Comparison of ENCODE assay signal across 13 cellular contexts in genomic region chr17:16886655-16887322, GRCh38.
DNase-seq lines count a peak whose midpoint lies in the region; ATAC-seq lines count a peak whose summit lies in the region.
"Had no signal": no experiment of that assay in that cellular context is flagged by ENCODE, and none has a peak within 500 bp of the region (broad histone marks: within the 10 kb centered on the region; RNA-seq: fewer than 3 reads in every experiment).

No MANE protein-coding gene starts in this region.

- H3K36me3 Mint-ChIP-seq in activated CD4-positive, alpha-beta memory T cell treated with anti-CD3 and anti-CD28 coated beads for 36 hours: no peaks in the 10 kb centered on the region
- no peaks in the 10 kb centered on the region for H3K36me3 Mint-ChIP-seq in activated CD4-positive, alpha-beta memory T cell treated with anti-CD3 and anti-CD28 coated beads, Interleukin-2, amount 10 ng/mL, durations not matched to agents 7 days and 5 days (ENCODE audit: low read depth)

- ATAC-seq in GM19452 (IDR thresholded peaks at IDR 0.05; ENCODE audit: unreplicated experiment) (peak; percentile 92), HG03342 (IDR thresholded peaks at IDR 0.05; ENCODE audit: unreplicated experiment) (peak; percentile 43), HG02798 (IDR thresholded peaks at IDR 0.05; ENCODE audit: poor library complexity, unreplicated experiment) (no peak)
- ATAC-seq: PC-3 had no signal

- H3K27ac Mint-ChIP-seq in activated CD4-positive, alpha-beta memory T cell treated with anti-CD3 and anti-CD28 coated beads for 36 hours: no peak overlapping the region
- H3K27ac Mint-ChIP-seq in activated CD4-positive, alpha-beta memory T cell treated with anti-CD3 and anti-CD28 coated beads, Interleukin-2, amount 10 ng/mL, durations not matched to agents 7 days and 5 days: no peak overlapping the region

- H3K4me3 Mint-ChIP-seq in activated CD4-positive, alpha-beta memory T cell treated with anti-CD3 and anti-CD28 coated beads for 36 hours: no peak overlapping the region
- no peak overlapping the region for H3K4me3 Mint-ChIP-seq in activated CD4-positive, alpha-beta memory T cell treated with anti-CD3 and anti-CD28 coated beads, Interleukin-2, amount 10 ng/mL, durations not matched to agents 7 days and 5 days

- POLR2A ChIA-PET in activated CD4-positive, alpha-beta memory T cell treated with anti-CD3 and anti-CD28 coated beads for 36 hours (lab: Charles Lee): interaction anchor here (1.3 kb wide), 1 partner anchor 102 kb away, joined by 3 read pairs; no protein-coding TSS in a partner anchor
- POLR2A ChIA-PET in activated CD4-positive, alpha-beta memory T cell treated with anti-CD3 and anti-CD28 coated beads, Interleukin-2, amount 10 ng/mL, durations not matched to agents 7 days and 5 days (lab: Charles Lee): no interaction called here

- peak; percentile 18 for DNase-seq in activated CD4-positive, alpha-beta memory T cell treated with anti-CD3 and anti-CD28 coated beads for 36 hours
- DNase-seq in activated CD4-positive, alpha-beta memory T cell treated with anti-CD3 and anti-CD28 coated beads, Interleukin-2, amount 10 ng/mL, durations not matched to agents 7 days and 5 days: no peak
- DNase-seq in posterior vena cava (ENCODE audit: low spot score): peak; percentile 5
- no peak for DNase-seq in CD1c-positive myeloid dendritic cell (ENCODE audit: extremely low spot score)
- DNase-seq in germinal center (ENCODE audit: low spot score): no peak
- DNase-seq: activated naive CD4-positive, alpha-beta T cell treated with anti-CD3 and anti-CD28 coated beads, Interleukin-2, amount 50 U/mL, for 16 hours; brain microvascular endothelial cell; NCI-H187 treated with DMSO at 0.1 percent for 48 hours; NCI-H524 treated with DMSO at 0.1 percent for 48 hours; PC-3 had no signal

- intact Hi-C loops in activated CD4-positive, alpha-beta memory T cell treated with anti-CD3 and anti-CD28 coated beads for 36 hours (cut with micrococcal nuclease): no loop called here
- intact Hi-C loops in posterior vena cava (cut with DNase I): no loop called here

- CTCF ChIA-PET in activated CD4-positive, alpha-beta memory T cell treated with anti-CD3 and anti-CD28 coated beads for 36 hours (lab: Charles Lee): no interaction called here
- CTCF ChIA-PET in activated CD4-positive, alpha-beta memory T cell treated with anti-CD3 and anti-CD28 coated beads, Interleukin-2, amount 10 ng/mL, durations not matched to agents 7 days and 5 days (lab: Charles Lee): no interaction called here

- H3K4me1 Mint-ChIP-seq in activated CD4-positive, alpha-beta memory T cell treated with anti-CD3 and anti-CD28 coated beads for 36 hours (ENCODE audit: low read depth): no peaks in the 10 kb centered on the region
- no peaks in the 10 kb centered on the region for H3K4me1 Mint-ChIP-seq in activated CD4-positive, alpha-beta memory T cell treated with anti-CD3 and anti-CD28 coated beads, Interleukin-2, amount 10 ng/mL, durations not matched to agents 7 days and 5 days

- H3K27me3 Mint-ChIP-seq in activated CD4-positive, alpha-beta memory T cell treated with anti-CD3 and anti-CD28 coated beads for 36 hours: no peaks in the 10 kb centered on the region
- H3K27me3 Mint-ChIP-seq in activated CD4-positive, alpha-beta memory T cell treated with anti-CD3 and anti-CD28 coated beads, Interleukin-2, amount 10 ng/mL, durations not matched to agents 7 days and 5 days: no peaks in the 10 kb centered on the region

- H3K9me3 Mint-ChIP-seq in activated CD4-positive, alpha-beta memory T cell treated with anti-CD3 and anti-CD28 coated beads for 36 hours: no peaks in the 10 kb centered on the region
- H3K9me3 Mint-ChIP-seq in activated CD4-positive, alpha-beta memory T cell treated with anti-CD3 and anti-CD28 coated beads, Interleukin-2, amount 10 ng/mL, durations not matched to agents 7 days and 5 days: no peaks in the 10 kb centered on the region

Comparison
In these comparisons a context has a peak if more than half of its experiments do, and no peak if none do; other contexts are left out.
1. DNase-seq: peak in activated CD4-positive, alpha-beta memory T cell treated with anti-CD3 and anti-CD28 coated beads for 36 hours (single experiment) and posterior vena cava (single experiment); none in activated CD4-positive, alpha-beta memory T cell treated with anti-CD3 and anti-CD28 coated beads, Interleukin-2, amount 10 ng/mL, durations not matched to agents 7 days and 5 days (single experiment), CD1c-positive myeloid dendritic cell (single experiment) and germinal center (single experiment).